8 cellular contexts compared by ENCODE assay signal in genomic region chr19:5621311-5621944, GRCh38. TPM values are rescaled to one million over a fixed set of nuclear protein-coding genes. Genes with fewer than 3 reads are reported as not detected.
DNase-seq lines count a peak whose midpoint lies in the region.

No MANE protein-coding gene starts in this region.

- H3K27me3 ChIP-seq in ACC112 (ENCODE audit: insufficient read depth, low read length) (no peaks in the 10 kb centered on the region), mucosa of stomach (ENCODE audit: control insufficient read depth, insufficient read depth, low read length) (no peaks in the 10 kb centered on the region)

- no peak overlapping the region for H2AFZ ChIP-seq in ACC112 (ENCODE audit: low read length, unreplicated experiment)

- H3K9ac ChIP-seq in mucosa of stomach (ENCODE audit: low read length) = peak overlapping the region; percentile 88

- H3K79me2 ChIP-seq in ACC112 (ENCODE audit: control insufficient read depth, insufficient read depth, low read length, unreplicated experiment) = peaks cover 90% of the 10 kb centered on the region

- DNase-seq in H4 (ENCODE audit: low spot score) (no peak), foreskin melanocyte (no peak), dedifferentiated amniotic fluid mesenchymal stem cell (ENCODE audit: extremely low spot score) (no peak), NCI-H345 treated with DMSO at 0.1 percent for 48 hours (lab: John Stamatoyannopoulos, UW; ENCODE audit: unreplicated experiment) (no peak)

- H3K9me3 ChIP-seq in KOPT-K1 (ENCODE audit: insufficient read depth, low read length, poor library complexity, severe bottlenecking) (no peaks in the 10 kb centered on the region), mucosa of stomach (ENCODE audit: control insufficient read depth, low read length) (no peaks in the 10 kb centered on the region)

- H3K27ac ChIP-seq in ACC112 (ENCODE audit: low read depth, low read length) = no peak overlapping the region
- H3K27ac ChIP-seq in KOPT-K1 (ENCODE audit: low read depth, low read length, poor library complexity, severe bottlenecking) = peak overlapping the region; percentile 95
- peak overlapping the region; percentile 94 for H3K27ac ChIP-seq in cingulate gyrus (ENCODE audit: low read depth, low read length)

- peaks cover 31% of the 10 kb centered on the region for H3K4me1 ChIP-seq in ACC112 (ENCODE audit: control insufficient read depth, insufficient read depth, low read length, unreplicated experiment)
- H3K4me1 ChIP-seq in mucosa of stomach (ENCODE audit: control insufficient read depth, insufficient read depth, low read length) = peaks cover 35% of the 10 kb centered on the region

- H3K36me3 ChIP-seq in ACC112 (ENCODE audit: insufficient read depth, low read length) (0 out of 2 replicates have a peak, but pooled peaks cover 17% of the 10 kb centered on the region), KOPT-K1 (ENCODE audit: insufficient read depth, low read length) (peaks cover 70% of the 10 kb centered on the region), mucosa of stomach (ENCODE audit: control insufficient read depth, insufficient read depth, low read length) (peaks cover 15% of the 10 kb centered on the region)

- H3K4me3 ChIP-seq in ACC112 (ENCODE audit: low read depth, low read length) (peak overlapping the region; percentile 89), mucosa of stomach (ENCODE audit: low read length) (peak overlapping the region; percentile 89)

RNA-seq across cellular contexts. Expression of gene SAFB2, which starts 1.1 kb away (rescaled TPM):
- total RNA-seq in H4 (2014; rRNA removed; shearing (Covaris generic)) = 10.8 and 19.1 TPM in 2 replicates

RNA-seq across cellular contexts. Expression of gene SAFB, which starts 1.5 kb away (rescaled TPM):
- 18.4 and 19.5 TPM in 2 replicates for total RNA-seq in H4 (2014; rRNA removed; shearing (Covaris generic))

RNA-seq across cellular contexts. Expression of gene TINCR, which starts 53.7 kb away (rescaled TPM):
- 2.3 and 4.3 TPM in 2 replicates for total RNA-seq in H4 (2014; rRNA removed; shearing (Covaris generic))

RNA-seq across cellular contexts. Expression of gene MICOS13, which starts 58.9 kb away (rescaled TPM):
- 38.1 and 52.7 TPM in 2 replicates for total RNA-seq in H4 (2014; rRNA removed; shearing (Covaris generic))

RNA-seq across cellular contexts. Expression of gene HSD11B1L, which starts 59.4 kb away (rescaled TPM):
- 2.4 and 4.9 TPM in 2 replicates for total RNA-seq in H4 (2014; rRNA removed; shearing (Covaris generic))
